10 cellular contexts compared by ENCODE assay signal in the genomic region with DNA sequence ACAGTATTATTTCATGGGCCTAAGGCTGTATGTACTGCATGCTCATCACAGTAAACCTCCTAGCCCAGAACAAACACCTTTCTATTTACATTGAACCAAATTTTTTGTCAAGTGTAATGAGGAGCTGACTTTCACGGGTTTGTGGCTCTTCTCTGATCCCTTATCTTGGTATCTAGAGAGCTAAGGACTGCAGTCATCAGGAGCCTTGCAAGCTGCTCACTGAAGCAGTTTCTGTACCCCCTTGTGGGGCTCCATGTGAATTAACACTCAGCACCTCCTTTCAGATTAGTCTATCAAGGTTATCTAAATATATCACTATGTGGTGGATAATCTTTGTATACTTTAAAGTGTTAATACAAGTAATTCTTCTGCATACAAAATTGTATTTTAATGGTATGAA.
A peak's percentile ranks its signal among the peaks of the same experiment; 100 is the strongest.
DNase-seq lines count a peak whose midpoint lies in the region; ATAC-seq and TF ChIP-seq lines count a peak whose summit lies in the region.
"Had no signal": no experiment of that assay in that cellular context is flagged by ENCODE, and none has a peak within 500 bp of the region (broad histone marks: within the 10 kb centered on the region; RNA-seq: fewer than 3 reads in every experiment).

No MANE protein-coding gene starts in this region.

- H3K27ac ChIP-seq in OCI-LY7 (ENCODE audit: low read depth, low read length, poor library complexity, severe bottlenecking): no peak overlapping the region
- H3K27ac ChIP-seq in upper lobe of right lung: no peak overlapping the region
- H3K27ac ChIP-seq: colonic mucosa had no signal

- no peak overlapping the region for H3K27ac Mint-ChIP-seq in central memory CD8-positive, alpha-beta T cell (ENCODE audit: low read depth)
- no peak overlapping the region for H3K27ac Mint-ChIP-seq in mesothelial cell of epicardium

- no peak overlapping the region for H3K4me3 Mint-ChIP-seq in central memory CD8-positive, alpha-beta T cell
- H3K4me3 Mint-ChIP-seq in mesothelial cell of epicardium: no peak overlapping the region

- H2AFZ ChIP-seq in OCI-LY7 (ENCODE audit: low read length): no peak overlapping the region

- H3K27me3 ChIP-seq in upper lobe of right lung: no peaks in the 10 kb centered on the region
- H3K27me3 ChIP-seq: colonic mucosa had no signal

- H3K36me3 Mint-ChIP-seq in central memory CD8-positive, alpha-beta T cell (ENCODE audit: insufficient read depth): no peaks in the 10 kb centered on the region
- H3K36me3 Mint-ChIP-seq in mesothelial cell of epicardium: peaks cover 1% of the 10 kb centered on the region

- no peaks in the 10 kb centered on the region for H3K27me3 Mint-ChIP-seq in central memory CD8-positive, alpha-beta T cell
- no peaks in the 10 kb centered on the region for H3K27me3 Mint-ChIP-seq in mesothelial cell of epicardium (ENCODE audit: low read depth)

- ATAC-seq in central memory CD8-positive, alpha-beta T cell (replicated peaks; ENCODE audit: extremely low read depth, poor library complexity, severe bottlenecking): peak; percentile 97
- ATAC-seq in upper lobe of right lung (peak; percentile 50), GM19455 (IDR thresholded peaks at IDR 0.05; ENCODE audit: unreplicated experiment) (no peak)

- peak; percentile 50 for TF ChIP-seq CTCF in OCI-LY7 (conservative IDR thresholded peaks at IDR 0.05; ENCODE audit: low read length)
- TF ChIP-seq CTCF in upper lobe of right lung (IDR thresholded peaks at IDR 0.05): peak; percentile 16
- no peak for TF ChIP-seq CTCF in mesothelial cell of epicardium (IDR thresholded peaks at IDR 0.05; ENCODE audit: unreplicated experiment)

- H4K20me1 ChIP-seq in OCI-LY7 (ENCODE audit: insufficient read depth, low read length): no peaks in the 10 kb centered on the region

- DNase-seq in stimulated activated CD4-positive, alpha-beta T cell treated with anti-CD3 and anti-CD28 coated beads, Interleukin-15, amount 100 ng/mL, for 48 hours (ENCODE audit: low read depth in 2 of 2): peak; percentile 14 to 17
- no peak for DNase-seq in stimulated activated CD4-positive, alpha-beta T cell treated with anti-CD3 and anti-CD28 coated beads, Interleukin-2, amount 100 ng/mL, for 24 hours
- DNase-seq in OCI-LY7 (ENCODE audit: low spot score): peak; percentile 35
- DNase-seq in central memory CD8-positive, alpha-beta T cell (ENCODE audit: low spot score in 2 of 2): peak in 1 of 2 donors; percentile 23
- no peak for DNase-seq in upper lobe of right lung
- no peak for DNase-seq in mesothelial cell of epicardium (ENCODE audit: low spot score in 2 of 2, unreplicated experiment in 2 of 2)
- DNase-seq in activated effector memory CD4-positive, alpha-beta T cell treated with anti-CD3 and anti-CD28 coated beads, Interleukin-2, amount 50 U/mL, for 16 hours: no peak
- DNase-seq: colonic mucosa, NCI-H524 treated with DMSO at 0.1 percent for 48 hours had no signal

- POLR2A ChIA-PET in OCI-LY7 (lab: Charles Lee): interaction anchor here (0.9 kb wide), 1 partner anchor 95 kb away, joined by 3 read pairs; no protein-coding TSS in a partner anchor

- H3K79me2 ChIP-seq in OCI-LY7 (ENCODE audit: insufficient read depth, low read depth, low read length): no peaks in the 10 kb centered on the region

- H3K4me3 ChIP-seq in OCI-LY7 (ENCODE audit: low read depth, low read length, poor library complexity, severe bottlenecking): no peak overlapping the region
- H3K4me3 ChIP-seq in upper lobe of right lung: no peak overlapping the region
- H3K4me3 ChIP-seq: colonic mucosa had no signal

- H3K9me3 Mint-ChIP-seq in central memory CD8-positive, alpha-beta T cell: no peaks in the 10 kb centered on the region
- no peaks in the 10 kb centered on the region for H3K9me3 Mint-ChIP-seq in mesothelial cell of epicardium

- H3K4me2 ChIP-seq in OCI-LY7 (ENCODE audit: low read length): no peak overlapping the region

- no peaks in the 10 kb centered on the region for H3K36me3 ChIP-seq in OCI-LY7 (ENCODE audit: insufficient read depth, low read length)
- no peaks in the 10 kb centered on the region for H3K36me3 ChIP-seq in upper lobe of right lung
- H3K36me3 ChIP-seq: colonic mucosa had no signal

- CTCF ChIA-PET in OCI-LY7 (lab: Charles Lee; ENCODE audit: unreplicated experiment): no interaction called here

- H3K9me2 ChIP-seq in OCI-LY7 (ENCODE audit: insufficient read depth, low read length): no peaks in the 10 kb centered on the region

- H3K4me1 ChIP-seq in OCI-LY7 (ENCODE audit: insufficient read depth, low read length, poor library complexity, severe bottlenecking) (no peaks in the 10 kb centered on the region), upper lobe of right lung (no peaks in the 10 kb centered on the region)
- H3K4me1 ChIP-seq: colonic mucosa had no signal

- intact Hi-C loops in OCI-LY7 (cut with micrococcal nuclease; ENCODE audit: unreplicated experiment): no loop called here
- intact Hi-C loops in upper lobe of right lung (cut with DNase I): no loop called here

- H3K4me1 Mint-ChIP-seq in central memory CD8-positive, alpha-beta T cell: peaks cover 29% of the 10 kb centered on the region
- H3K4me1 Mint-ChIP-seq in mesothelial cell of epicardium: peaks cover 27% of the 10 kb centered on the region

- no peaks in the 10 kb centered on the region for H3K9me3 ChIP-seq in OCI-LY7 (ENCODE audit: low read length)
- no peaks in the 10 kb centered on the region for H3K9me3 ChIP-seq in upper lobe of right lung
- H3K9me3 ChIP-seq: colonic mucosa had no signal

- no TSS peak for BruUV-seq in OCI-LY7 (replicated peaks; lab: Mats Ljungman, UMichigan)

Comparison
In these comparisons a context has a peak if more than half of its experiments do, and no peak if none do; other contexts are left out.
1. DNase-seq: peak in stimulated activated CD4-positive, alpha-beta T cell treated with anti-CD3 and anti-CD28 coated beads, Interleukin-15, amount 100 ng/mL, for 48 hours (2 of 2) and OCI-LY7 (single experiment); none in stimulated activated CD4-positive, alpha-beta T cell treated with anti-CD3 and anti-CD28 coated beads, Interleukin-2, amount 100 ng/mL, for 24 hours (0 of 2), upper lobe of right lung (single experiment), mesothelial cell of epicardium (0 of 2) and activated effector memory CD4-positive, alpha-beta T cell treated with anti-CD3 and anti-CD28 coated beads, Interleukin-2, amount 50 U/mL, for 16 hours (single experiment).